8 cellular contexts compared by ENCODE assay signal in the genomic region with DNA sequence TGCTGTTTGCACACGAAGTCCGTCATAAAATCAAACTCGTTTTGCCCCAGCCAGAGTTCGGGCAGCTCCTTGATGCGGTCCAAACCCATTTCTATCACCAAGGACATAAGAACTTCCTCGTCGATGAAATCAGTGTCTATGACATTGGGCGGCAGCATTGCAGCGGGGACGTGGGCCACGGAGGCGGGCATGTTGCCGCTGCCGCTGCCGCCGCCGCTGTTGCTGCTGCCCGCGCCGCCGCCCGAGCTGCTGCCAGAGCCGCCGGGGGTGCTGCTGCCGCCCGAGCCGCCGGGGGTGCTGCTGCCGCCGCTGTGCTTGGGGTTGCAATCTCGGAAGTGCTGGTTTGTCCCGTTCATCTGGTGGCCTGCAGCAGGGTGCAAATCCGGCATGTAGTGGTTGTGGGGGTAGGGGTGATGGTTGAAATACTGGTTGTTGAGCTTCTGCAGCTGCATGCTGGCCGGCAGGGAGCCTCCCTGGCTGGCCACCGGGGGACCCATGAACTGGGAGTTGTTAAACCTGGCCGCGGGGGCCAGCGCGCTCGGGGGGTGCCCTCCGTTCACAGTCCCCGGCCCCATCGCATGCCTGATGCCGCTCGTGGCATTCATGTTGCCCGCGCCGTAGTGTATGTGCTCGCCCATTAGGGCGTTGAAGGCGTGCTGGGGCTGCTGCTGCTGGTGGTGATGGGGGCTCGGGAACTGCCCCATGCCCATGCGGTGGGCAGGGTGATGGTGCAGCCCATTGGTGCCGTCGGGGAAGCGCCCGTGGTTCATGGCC. TPM values are rescaled to one million over a fixed set of nuclear protein-coding genes. Genes with fewer than 3 reads are reported as not detected.
A peak's percentile ranks its signal among the peaks of the same experiment; 100 is the strongest.
DNase-seq lines count a peak whose midpoint lies in the region; ATAC-seq and TF ChIP-seq lines count a peak whose summit lies in the region.

No MANE protein-coding gene starts in this region.

- no peaks in the 10 kb centered on the region for H3K27me3 ChIP-seq in GM06990 (replicated peaks; ENCODE audit: control insufficient read depth, insufficient read depth, low read length)
- H3K27me3 ChIP-seq in HAP-1 (ENCODE audit: low read depth) = no peaks in the 10 kb centered on the region

- H3K4me3 Mint-ChIP-seq in central memory CD8-positive, alpha-beta T cell = peak overlapping the region; percentile 100

- H3K4me3 ChIP-seq in GM06990 (replicated peaks; ENCODE audit: low read depth, low read length) (peak overlapping the region; percentile 84), HAP-1 (peak overlapping the region; percentile 89)

- H3K36me3 ChIP-seq in GM06990 (ENCODE audit: control insufficient read depth, insufficient read depth, low read length) (no peaks in the 10 kb centered on the region), HAP-1 (replicated peaks) (no peaks in the 10 kb centered on the region; the same call in 1 of the 2 replicates)

- TF ChIP-seq CTCF in GM06990 (IDR thresholded peaks at IDR 0.05; ENCODE audit: insufficient read depth, low read length, poor library complexity, severe bottlenecking) = peak; percentile 24

- H3K4me1 Mint-ChIP-seq in central memory CD8-positive, alpha-beta T cell = peaks cover 53% of the 10 kb centered on the region

- H3K36me3 Mint-ChIP-seq in central memory CD8-positive, alpha-beta T cell (ENCODE audit: insufficient read depth) = peaks cover 43% of the 10 kb centered on the region

- no peaks in the 10 kb centered on the region for H3K9me3 ChIP-seq in HAP-1

- H3K27ac Mint-ChIP-seq in central memory CD8-positive, alpha-beta T cell (ENCODE audit: low read depth) = peak overlapping the region; percentile 100

- in situ Hi-C loops in HAP-1 (cut with MboI; ENCODE audit: low sequenced_read_pairs) = loop anchor here (10.0 kb wide), 1 partner anchor 1061 kb away; no protein-coding TSS in a partner anchor

- ATAC-seq in activated CD4-positive, CD25-positive, alpha-beta regulatory T cell treated with anti-CD3 and anti-CD28 coated beads, Interleukin-2, amount 50 U/mL, for 24 hours = peak; percentile 17
- ATAC-seq in central memory CD8-positive, alpha-beta T cell (replicated peaks; ENCODE audit: extremely low read depth, poor library complexity, severe bottlenecking) = peak; percentile 16
- peak; percentile 11 for ATAC-seq in left colon

- H3K9me3 Mint-ChIP-seq in central memory CD8-positive, alpha-beta T cell = no peaks in the 10 kb centered on the region

- intact Hi-C loops in left colon (cut with DNase I, micrococcal nuclease) = loop anchor here in 1 of 2 donors (10.0 kb wide), 2 partner anchors 221 to 481 kb away; no protein-coding TSS in a partner anchor

- DNase-seq in GM06990 (ENCODE audit: extremely low read depth, insufficient read length) = peak; percentile 84
- DNase-seq in HAP-1 (ENCODE audit: low spot score in 2 of 2) = peak; percentile 49 to 70
- peak; percentile 76 for DNase-seq in NCI-H1105 (lab: John Stamatoyannopoulos, UW)
- DNase-seq in central memory CD8-positive, alpha-beta T cell (ENCODE audit: low spot score in 2 of 2) = peak; percentile 65 to 74
- DNase-seq in left colon = peak; percentile 59 to 77
- peak; percentile 81 for DNase-seq in stimulated activated CD4-positive, alpha-beta T cell treated with anti-CD3 and anti-CD28 coated beads, Interleukin-1b, Interleukin-23, amount 100 ng/mL, for 48 hours
- no peak for DNase-seq in COLO829 (ENCODE audit: low spot score)

- H3K4me1 ChIP-seq in HAP-1 = peaks cover 35% of the 10 kb centered on the region

- no peaks in the 10 kb centered on the region for H3K27me3 Mint-ChIP-seq in central memory CD8-positive, alpha-beta T cell

RNA-seq across cellular contexts. Expression of gene CITED2, which starts 1.1 kb away (rescaled TPM):
- 100 to 1,000 TPM in 1 of 2 donors, 10 to 100 TPM in 1; 75.0 to 109 TPM for total RNA-seq in left colon
